Comparison of ENCODE assay signal across 29 cellular contexts in the genomic region with DNA sequence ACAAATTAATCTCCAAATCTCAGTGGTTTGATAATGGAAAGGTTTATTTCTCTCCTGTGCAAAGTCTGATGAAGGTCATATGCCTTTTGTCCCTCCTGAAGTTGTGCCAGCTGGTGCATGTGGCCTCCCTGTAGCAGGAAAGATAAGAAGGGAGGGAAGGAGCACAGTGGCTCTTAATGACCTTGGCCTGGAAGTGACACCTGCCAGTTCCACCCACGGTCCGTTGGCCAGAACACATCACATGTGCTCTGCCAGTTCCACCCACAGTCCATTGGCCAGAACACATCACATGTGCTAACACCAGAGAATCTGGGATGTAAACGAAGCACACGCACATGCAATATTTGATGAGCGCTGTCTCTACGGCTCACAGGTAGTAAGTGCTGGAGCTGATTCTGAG.
DNase-seq lines count a peak whose midpoint lies in the region; ATAC-seq, FAIRE-seq and TF ChIP-seq lines count a peak whose summit lies in the region.
"Had no signal": no experiment of that assay in that cellular context is flagged by ENCODE, and none has a peak within 500 bp of the region (broad histone marks: within the 10 kb centered on the region; RNA-seq: fewer than 3 reads in every experiment).

No MANE protein-coding gene starts in this region.

- H2AFZ ChIP-seq in Karpas-422 (ENCODE audit: low read length): no peak overlapping the region
- no peak overlapping the region for H2AFZ ChIP-seq in K562 (ENCODE audit: low read depth, low read length)
- no peak overlapping the region for H2AFZ ChIP-seq in HepG2 (ENCODE audit: low read length)
- H2AFZ ChIP-seq: parathyroid adenoma had no signal

- peaks cover 13 to 20% (median 18%) of the 10 kb centered on the region in 3 donors for H3K4me1 Mint-ChIP-seq in CD8-positive, alpha-beta memory T cell

- TF ChIP-seq EP300 in K562 (IDR thresholded peaks at IDR 0.05; ENCODE audit: low read length) (no peak; the same call in 1 of the 2 replicates), HepG2 (IDR thresholded peaks at IDR 0.05; ENCODE audit: low read depth in 2 of 2, low read length in 2 of 2) (no peak), HepG2 (CRISPR knock-in tag; IDR thresholded peaks at IDR 0.05; ENCODE audit: borderline replicate concordance) (no peak)

- intact Hi-C loops in K562 (cut with micrococcal nuclease): no loop called here
- intact Hi-C loops in HepG2 (cut with micrococcal nuclease; ENCODE audit: unreplicated experiment): no loop called here

- H3K4me3 ChIP-seq in Karpas-422 (ENCODE audit: low read length): no peak overlapping the region
- no peak overlapping the region for H3K4me3 ChIP-seq in K562
- no peak overlapping the region for H3K4me3 ChIP-seq in HepG2 (replicated peaks in 1 of 3; ENCODE audit: insufficient read depth in 1 of 3, low read depth in 2 of 3, low read length in 3 of 3)
- no peak overlapping the region for H3K4me3 ChIP-seq in CD8-positive, alpha-beta memory T cell (ENCODE audit: low read length)
- H3K4me3 ChIP-seq: coronary artery, suprapubic skin, vagina had no signal

- peak; percentile 35 for ATAC-seq in K562
- no peak for ATAC-seq in HepG2
- ATAC-seq in GM18517 (IDR thresholded peaks at IDR 0.05; ENCODE audit: unreplicated experiment): no peak
- ATAC-seq in GM21576 (IDR thresholded peaks at IDR 0.05; ENCODE audit: unreplicated experiment): no peak
- ATAC-seq: natural killer cell treated with Interleukin-12 subunit alpha and Interleukin-12 subunit beta and Interleukin-15 and Interleukin-18, amount 100 ng/mL, for 72 hours; sciatic nerve had no signal

- H3K36me3 ChIP-seq in Karpas-422 (ENCODE audit: insufficient read depth, low read length) (peaks cover 20% of the 10 kb centered on the region), K562 (ENCODE audit: control insufficient read depth, insufficient read depth, low read length) (no peaks in the 10 kb centered on the region), HepG2 (replicated peaks in 1 of 2; ENCODE audit: control insufficient read depth in 1 of 2, insufficient read depth in 2 of 2, low read length in 2 of 2) (no peaks in the 10 kb centered on the region)
- peaks cover 10% of the 10 kb centered on the region for H3K36me3 ChIP-seq in CD8-positive, alpha-beta memory T cell (ENCODE audit: insufficient read depth, low read length)
- H3K36me3 ChIP-seq: brain microvascular endothelial cell, suprapubic skin, vagina had no signal

- in situ Hi-C loops in K562 (cut with MboI) (no loop called here), HepG2 (cut with HindIII; ENCODE audit: extremely low pct_ligation_motif_present, low pct_unique_long_range_greater_than_20kb) (no loop called here)

- FAIRE-seq in GM12891 (lab: Jason Lieb, UNC): peak; percentile 81
- FAIRE-seq in K562 (lab: Jason Lieb, UNC): peak; percentile 42
- FAIRE-seq in HepG2 (lab: Jason Lieb, UNC): no peak
- FAIRE-seq: D721Med, endometrium, islet of Langerhans, TTC549 had no signal

- H3K4me3 Mint-ChIP-seq in CD8-positive, alpha-beta memory T cell: no peak overlapping the region
- H3K4me3 Mint-ChIP-seq: activated CD4-positive, alpha-beta T cell treated with anti-CD3 and anti-CD28 coated beads, Interleukin-2, amount 10 ng/mL, durations not matched to agents 24 days and 14 days; activated naive CD8-positive, alpha-beta T cell treated with anti-CD3 and anti-CD28 coated beads, Interleukin-2, amount 10 ng/mL, durations not matched to agents 7 days and 5 days; natural killer cell treated with Interleukin-12 subunit alpha and Interleukin-12 subunit beta and Interleukin-15 and Interleukin-18, amount 100 ng/mL, for 72 hours had no signal

- no peaks in the 10 kb centered on the region for H3K9me1 ChIP-seq in K562 (ENCODE audit: control insufficient read depth, insufficient read depth, low read length)

- peak overlapping the region in 1 of 8 donors; percentile 64 for H3K27ac Mint-ChIP-seq in CD8-positive, alpha-beta memory T cell
- H3K27ac Mint-ChIP-seq: activated CD4-positive, alpha-beta T cell treated with anti-CD3 and anti-CD28 coated beads, Interleukin-2, amount 10 ng/mL, durations not matched to agents 24 days and 14 days; activated naive CD8-positive, alpha-beta T cell treated with anti-CD3 and anti-CD28 coated beads, Interleukin-2, amount 10 ng/mL, durations not matched to agents 7 days and 5 days had no signal

- H3K27me3 Mint-ChIP-seq in CD8-positive, alpha-beta memory T cell: no peaks in the 10 kb centered on the region
- H3K27me3 Mint-ChIP-seq: activated CD4-positive, alpha-beta T cell treated with anti-CD3 and anti-CD28 coated beads, Interleukin-2, amount 10 ng/mL, durations not matched to agents 24 days and 14 days; activated naive CD8-positive, alpha-beta T cell treated with anti-CD3 and anti-CD28 coated beads, Interleukin-2, amount 10 ng/mL, durations not matched to agents 7 days and 5 days; natural killer cell treated with Interleukin-12 subunit alpha and Interleukin-12 subunit beta and Interleukin-15 and Interleukin-18, amount 100 ng/mL, for 72 hours had no signal

- H3K9me3 ChIP-seq in Karpas-422 (ENCODE audit: low read length) (no peaks in the 10 kb centered on the region), K562 (replicated peaks; ENCODE audit: control insufficient read depth, insufficient read depth, low read depth, low read length) (no peaks in the 10 kb centered on the region), HepG2 (ENCODE audit: low read length) (no peaks in the 10 kb centered on the region)
- H3K9me3 ChIP-seq in CD8-positive, alpha-beta memory T cell (ENCODE audit: low read length): no peaks in the 10 kb centered on the region
- H3K9me3 ChIP-seq: suprapubic skin, vagina had no signal

- H3K9me3 Mint-ChIP-seq in CD8-positive, alpha-beta memory T cell: no peaks in the 10 kb centered on the region
- H3K9me3 Mint-ChIP-seq: activated CD4-positive, alpha-beta T cell treated with anti-CD3 and anti-CD28 coated beads, Interleukin-2, amount 10 ng/mL, durations not matched to agents 24 days and 14 days; activated naive CD8-positive, alpha-beta T cell treated with anti-CD3 and anti-CD28 coated beads, Interleukin-2, amount 10 ng/mL, durations not matched to agents 7 days and 5 days; natural killer cell treated with Interleukin-12 subunit alpha and Interleukin-12 subunit beta and Interleukin-15 and Interleukin-18, amount 100 ng/mL, for 72 hours had no signal

- peaks cover 69% of the 10 kb centered on the region for H3K79me2 ChIP-seq in Karpas-422 (ENCODE audit: low read length)
- no peaks in the 10 kb centered on the region for H3K79me2 ChIP-seq in K562 (ENCODE audit: control insufficient read depth, insufficient read depth, low read length)
- H3K79me2 ChIP-seq in HepG2 (ENCODE audit: insufficient read depth, low read length): no peaks in the 10 kb centered on the region
- H3K79me2 ChIP-seq: parathyroid adenoma had no signal

- TF ChIP-seq POLR2A in GM12891 (IDR thresholded peaks at IDR 0.05; ENCODE audit: low read depth, low read length) (no peak), K562 (conservative IDR thresholded peaks at IDR 0.05) (no peak), HepG2 (IDR thresholded peaks at IDR 0.05; ENCODE audit: insufficient read depth in 1 of 2, low read depth in 2 of 2, low read length in 2 of 2) (no peak)

- CTCF ChIA-PET in K562 (lab: Yijun Ruan, JAX; ENCODE audit: low intra/inter-chr PET ratio) (no interaction called here), HepG2 (lab: Yijun Ruan, JAX; ENCODE audit: low intra/inter-chr PET ratio, low total read pairs) (no interaction called here)
- CTCF ChIA-PET in CD8-positive, alpha-beta memory T cell (lab: Charles Lee): interaction anchor here (1.2 kb wide), 1 partner anchor 13 kb away, joined by 3 read pairs; no protein-coding TSS in a partner anchor

- POLR2A ChIA-PET in K562 (lab: Yijun Ruan, JAX): interaction anchor here (0.6 kb wide), 1 partner anchor 588 kb away, joined by 3 read pairs; no protein-coding TSS in a partner anchor
- POLR2A ChIA-PET in HepG2 (lab: Yijun Ruan, JAX): no interaction called here
- POLR2A ChIA-PET in CD8-positive, alpha-beta memory T cell (lab: Charles Lee): no interaction called here

- H3K4me1 ChIP-seq in Karpas-422 (ENCODE audit: low read length) (peaks cover 71% of the 10 kb centered on the region), K562 (replicated peaks in 1 of 2; ENCODE audit: control insufficient read depth in 2 of 2, insufficient read depth in 2 of 2, low read length in 2 of 2) (peaks cover 0 to 10% of the 10 kb centered on the region in 2 experiments; a peak in 3 of 5 replicates), HepG2 (ENCODE audit: insufficient read depth, low read length) (no peaks in the 10 kb centered on the region)
- no peaks in the 10 kb centered on the region for H3K4me1 ChIP-seq in CD8-positive, alpha-beta memory T cell (ENCODE audit: insufficient read depth, low read length)
- H3K4me1 ChIP-seq: suprapubic skin, vagina had no signal

- H4K20me1 ChIP-seq in Karpas-422 (ENCODE audit: insufficient read depth, low read depth, low read length) (no peaks in the 10 kb centered on the region), K562 (replicated peaks; ENCODE audit: control insufficient read depth, insufficient read depth, low read length) (no peaks in the 10 kb centered on the region; the same call in 1 of the 2 replicates), HepG2 (ENCODE audit: insufficient read depth, low read length) (no peaks in the 10 kb centered on the region)

- H3K9ac ChIP-seq in Karpas-422 (ENCODE audit: low read length) (no peak overlapping the region), K562 (ENCODE audit: insufficient read depth in 1 of 2, low read depth in 2 of 2, low read length in 2 of 2) (no peak overlapping the region), HepG2 (ENCODE audit: insufficient read depth, low read depth, low read length) (no peak overlapping the region)
- H3K9ac ChIP-seq: parathyroid adenoma had no signal

- peak overlapping the region; percentile 94 for H3K27ac ChIP-seq in Karpas-422 (ENCODE audit: low read length)
- no peak overlapping the region for H3K27ac ChIP-seq in K562 (ENCODE audit: extremely low read depth, low read depth, low read length)
- no peak overlapping the region for H3K27ac ChIP-seq in HepG2 (ENCODE audit: extremely low read length, insufficient read depth, low read length)
- H3K27ac ChIP-seq in CD8-positive, alpha-beta memory T cell (ENCODE audit: low read depth, low read length): no peak overlapping the region
- H3K27ac ChIP-seq: brain microvascular endothelial cell, coronary artery, parathyroid adenoma, RWPE1, suprapubic skin, vagina had no signal

- 36% methylated on average over 6 of the region's 6 CpGs for WGBS in K562 (ENCODE audit: insufficient coverage, low coverage, missing lambda C conversion rate)
- WGBS in HepG2 (ENCODE audit: low lambda C conversion rate): 34% methylated on average over 4 of the region's 6 CpGs

- no peak for DNase-seq in GM12891 (ENCODE audit: insufficient read length, low spot score)
- peak; percentile 74 for DNase-seq in Karpas-422
- DNase-seq in K562 (ENCODE audit: extremely low read depth in 1 of 4, low spot score in 3 of 4): peak; percentile 28 to 55 (median 40)
- DNase-seq in HepG2 (ENCODE audit: low spot score): no peak
- no peak for DNase-seq in CD8-positive, alpha-beta memory T cell
- no peak for DNase-seq in NCI-H82 treated with DMSO at 0.1 percent for 48 hours (lab: John Stamatoyannopoulos, UW; ENCODE audit: unreplicated experiment)
- DNase-seq: ACHN; activated CD4-positive, alpha-beta T cell treated with anti-CD3 and anti-CD28 coated beads, Interleukin-2, amount 10 ng/mL, durations not matched to agents 24 days and 14 days; activated naive CD8-positive, alpha-beta T cell treated with anti-CD3 and anti-CD28 coated beads, Interleukin-2, amount 10 ng/mL, durations not matched to agents 7 days and 5 days; brain microvascular endothelial cell; C1 segment of cervical spinal cord; GOT3; mesendoderm; NCI-H1105; NCI-H2081 treated with DMSO at 0.1 percent for 48 hours; NCI-H446 had no signal

- TF ChIP-seq CTCF in K562 (IDR thresholded peaks at IDR 0.05 in 2 of 3, conservative IDR thresholded peaks at IDR 0.05 in 1 of 3; ENCODE audit: insufficient read depth in 2 of 3, low read depth in 1 of 3, low read length in 3 of 3): no peak
- TF ChIP-seq CTCF in HepG2 (CRISPR knock-in tag; IDR thresholded peaks at IDR 0.05): no peak

- TF ChIP-seq RAD21 in K562 (CRISPR knock-in tag; conservative IDR thresholded peaks at IDR 0.05 in 1 of 2, IDR thresholded peaks at IDR 0.05 in 1 of 2): no peak
- TF ChIP-seq RAD21 in HepG2 (CRISPR knock-in tag; IDR thresholded peaks at IDR 0.05): no peak

- H3K27me3 ChIP-seq in Karpas-422 (ENCODE audit: low read length) (no peaks in the 10 kb centered on the region), K562 (ENCODE audit: control insufficient read depth in 2 of 2, insufficient read depth in 2 of 2, low read length in 2 of 2) (no peaks in the 10 kb centered on the region), HepG2 (ENCODE audit: control insufficient read depth in 1 of 2, insufficient read depth in 2 of 2, low read length in 2 of 2) (no peaks in the 10 kb centered on the region; a peak in 1 of 5 replicates)
- no peaks in the 10 kb centered on the region for H3K27me3 ChIP-seq in CD8-positive, alpha-beta memory T cell (ENCODE audit: insufficient read depth, low read length, poor library complexity, severe bottlenecking)
- H3K27me3 ChIP-seq: brain microvascular endothelial cell, vagina had no signal

- H3K9me2 ChIP-seq in Karpas-422 (replicated peaks; ENCODE audit: insufficient read depth, low read length): no peaks in the 10 kb centered on the region

- H3K36me3 Mint-ChIP-seq in CD8-positive, alpha-beta memory T cell: peaks cover 34 to 82% (median 44%) of the 10 kb centered on the region in 3 donors

- BruUV-seq in K562 (replicated peaks; lab: Mats Ljungman, UMichigan) (no TSS peak), HepG2 (replicated peaks; lab: Mats Ljungman, UMichigan) (no TSS peak)

- H3K4me2 ChIP-seq in Karpas-422 (ENCODE audit: low read depth, low read length, poor library complexity, severe bottlenecking): peak overlapping the region; percentile 65
- peak overlapping the region; percentile 17; the same call in 1 of the 2 replicates for H3K4me2 ChIP-seq in K562 (ENCODE audit: insufficient read depth, low read length)
- no peak overlapping the region for H3K4me2 ChIP-seq in HepG2 (ENCODE audit: low read depth, low read length)

Comparison
In these comparisons a context has a peak if more than half of its experiments do, and no peak if none do; other contexts are left out.
1. DNase-seq: peak in Karpas-422 (single experiment) and K562 (4 of 4); none in GM12891 (single experiment), HepG2 (single experiment), CD8-positive, alpha-beta memory T cell (0 of 5) and NCI-H82 treated with DMSO at 0.1 percent for 48 hours (single experiment).